In the genomic region with DNA sequence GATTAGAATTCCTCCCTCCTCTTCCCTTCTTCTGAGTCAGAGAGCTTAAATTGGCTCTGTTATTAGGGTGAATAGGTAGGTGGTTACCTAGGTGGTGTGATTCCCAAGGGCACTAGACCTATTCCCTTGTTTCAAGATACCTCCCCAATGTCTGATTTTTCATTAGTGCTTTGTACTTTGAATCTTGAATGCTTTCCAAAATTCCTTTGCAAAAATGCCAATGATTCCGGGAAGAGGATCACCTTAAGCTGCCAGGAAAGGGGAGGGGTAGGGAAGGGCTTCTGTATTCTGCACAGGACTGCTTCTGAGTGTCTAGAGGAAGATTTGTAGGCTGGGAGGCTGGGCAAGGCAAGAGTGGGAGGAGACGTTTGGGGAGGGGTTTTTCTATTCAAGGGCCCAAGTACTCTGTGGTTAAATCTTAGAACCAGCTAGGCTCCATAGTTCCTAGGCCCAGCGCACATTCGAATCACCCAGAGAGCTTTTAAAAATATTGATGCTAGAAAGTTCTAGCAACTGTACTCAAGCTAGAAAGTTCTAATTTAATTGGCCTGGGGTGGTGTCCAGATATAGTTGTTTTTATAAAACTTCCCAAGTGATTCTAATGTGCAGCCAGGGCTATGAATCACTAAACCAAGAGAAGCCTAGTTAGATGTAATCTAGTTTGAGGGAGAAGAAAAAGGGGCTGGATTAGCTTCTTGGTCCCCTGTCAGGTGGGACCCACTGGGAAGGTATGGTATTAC, we compare ENCODE assay signal across 1 cellular context.
TF ChIP-seq lines count a peak whose summit lies in the region.

No MANE protein-coding gene starts in this region.

TF ChIP-seq in GM12878, 131 proteins besides CTCF, POLR2A, EP300 and RAD21 (continued from another document):
- TF ChIP-seq SIX5 (IDR thresholded peaks at IDR 0.05; ENCODE audit: low read depth, low read length, severe bottlenecking), result no peak
- no peak for TF ChIP-seq JUND (IDR thresholded peaks at IDR 0.05; ENCODE audit: low read depth, low read length)
- TF ChIP-seq, protein P1, sequence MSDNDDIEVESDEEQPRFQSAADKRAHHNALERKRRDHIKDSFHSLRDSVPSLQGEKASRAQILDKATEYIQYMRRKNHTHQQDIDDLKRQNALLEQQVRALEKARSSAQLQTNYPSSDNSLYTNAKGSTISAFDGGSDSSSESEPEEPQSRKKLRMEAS (IDR thresholded peaks at IDR 0.05; ENCODE audit: low read depth, low read length), result no peak
- TF ChIP-seq, protein P2, sequence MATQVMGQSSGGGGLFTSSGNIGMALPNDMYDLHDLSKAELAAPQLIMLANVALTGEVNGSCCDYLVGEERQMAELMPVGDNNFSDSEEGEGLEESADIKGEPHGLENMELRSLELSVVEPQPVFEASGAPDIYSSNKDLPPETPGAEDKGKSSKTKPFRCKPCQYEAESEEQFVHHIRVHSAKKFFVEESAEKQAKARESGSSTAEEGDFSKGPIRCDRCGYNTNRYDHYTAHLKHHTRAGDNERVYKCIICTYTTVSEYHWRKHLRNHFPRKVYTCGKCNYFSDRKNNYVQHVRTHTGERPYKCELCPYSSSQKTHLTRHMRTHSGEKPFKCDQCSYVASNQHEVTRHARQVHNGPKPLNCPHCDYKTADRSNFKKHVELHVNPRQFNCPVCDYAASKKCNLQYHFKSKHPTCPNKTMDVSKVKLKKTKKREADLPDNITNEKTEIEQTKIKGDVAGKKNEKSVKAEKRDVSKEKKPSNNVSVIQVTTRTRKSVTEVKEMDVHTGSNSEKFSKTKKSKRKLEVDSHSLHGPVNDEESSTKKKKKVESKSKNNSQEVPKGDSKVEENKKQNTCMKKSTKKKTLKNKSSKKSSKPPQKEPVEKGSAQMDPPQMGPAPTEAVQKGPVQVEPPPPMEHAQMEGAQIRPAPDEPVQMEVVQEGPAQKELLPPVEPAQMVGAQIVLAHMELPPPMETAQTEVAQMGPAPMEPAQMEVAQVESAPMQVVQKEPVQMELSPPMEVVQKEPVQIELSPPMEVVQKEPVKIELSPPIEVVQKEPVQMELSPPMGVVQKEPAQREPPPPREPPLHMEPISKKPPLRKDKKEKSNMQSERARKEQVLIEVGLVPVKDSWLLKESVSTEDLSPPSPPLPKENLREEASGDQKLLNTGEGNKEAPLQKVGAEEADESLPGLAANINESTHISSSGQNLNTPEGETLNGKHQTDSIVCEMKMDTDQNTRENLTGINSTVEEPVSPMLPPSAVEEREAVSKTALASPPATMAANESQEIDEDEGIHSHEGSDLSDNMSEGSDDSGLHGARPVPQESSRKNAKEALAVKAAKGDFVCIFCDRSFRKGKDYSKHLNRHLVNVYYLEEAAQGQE (IDR thresholded peaks at IDR 0.05; ENCODE audit: low read depth, low read length), result no peak
- no peak for TF ChIP-seq BCL11A (IDR thresholded peaks at IDR 0.05; ENCODE audit: low read depth, low read length)
- TF ChIP-seq SPI1 (IDR thresholded peaks at IDR 0.05; ENCODE audit: borderline replicate concordance, insufficient read depth, low read depth, low read length), result no peak
- TF ChIP-seq, protein P3, sequence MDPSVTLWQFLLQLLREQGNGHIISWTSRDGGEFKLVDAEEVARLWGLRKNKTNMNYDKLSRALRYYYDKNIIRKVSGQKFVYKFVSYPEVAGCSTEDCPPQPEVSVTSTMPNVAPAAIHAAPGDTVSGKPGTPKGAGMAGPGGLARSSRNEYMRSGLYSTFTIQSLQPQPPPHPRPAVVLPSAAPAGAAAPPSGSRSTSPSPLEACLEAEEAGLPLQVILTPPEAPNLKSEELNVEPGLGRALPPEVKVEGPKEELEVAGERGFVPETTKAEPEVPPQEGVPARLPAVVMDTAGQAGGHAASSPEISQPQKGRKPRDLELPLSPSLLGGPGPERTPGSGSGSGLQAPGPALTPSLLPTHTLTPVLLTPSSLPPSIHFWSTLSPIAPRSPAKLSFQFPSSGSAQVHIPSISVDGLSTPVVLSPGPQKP (IDR thresholded peaks at IDR 0.05; ENCODE audit: low read depth, low read length), result no peak
- TF ChIP-seq SMC3 (IDR thresholded peaks at IDR 0.05; ENCODE audit: borderline replicate concordance, low read length), result no peak
- no peak for TF ChIP-seq MYB (IDR thresholded peaks at IDR 0.05; ENCODE audit: borderline replicate concordance, low read depth, low read length)
- TF ChIP-seq, protein P4, sequence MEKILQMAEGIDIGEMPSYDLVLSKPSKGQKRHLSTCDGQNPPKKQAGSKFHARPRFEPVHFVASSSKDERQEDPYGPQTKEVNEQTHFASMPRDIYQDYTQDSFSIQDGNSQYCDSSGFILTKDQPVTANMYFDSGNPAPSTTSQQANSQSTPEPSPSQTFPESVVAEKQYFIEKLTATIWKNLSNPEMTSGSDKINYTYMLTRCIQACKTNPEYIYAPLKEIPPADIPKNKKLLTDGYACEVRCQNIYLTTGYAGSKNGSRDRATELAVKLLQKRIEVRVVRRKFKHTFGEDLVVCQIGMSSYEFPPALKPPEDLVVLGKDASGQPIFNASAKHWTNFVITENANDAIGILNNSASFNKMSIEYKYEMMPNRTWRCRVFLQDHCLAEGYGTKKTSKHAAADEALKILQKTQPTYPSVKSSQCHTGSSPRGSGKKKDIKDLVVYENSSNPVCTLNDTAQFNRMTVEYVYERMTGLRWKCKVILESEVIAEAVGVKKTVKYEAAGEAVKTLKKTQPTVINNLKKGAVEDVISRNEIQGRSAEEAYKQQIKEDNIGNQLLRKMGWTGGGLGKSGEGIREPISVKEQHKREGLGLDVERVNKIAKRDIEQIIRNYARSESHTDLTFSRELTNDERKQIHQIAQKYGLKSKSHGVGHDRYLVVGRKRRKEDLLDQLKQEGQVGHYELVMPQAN (conservative IDR thresholded peaks at IDR 0.05), result no peak
- no peak for TF ChIP-seq SUPT20H (IDR thresholded peaks at IDR 0.05; ENCODE audit: borderline replicate concordance, control insufficient read depth, low read depth, low read length)
- no peak for TF ChIP-seq MTA2 (IDR thresholded peaks at IDR 0.05; ENCODE audit: low read depth)
- TF ChIP-seq PML (IDR thresholded peaks at IDR 0.05; ENCODE audit: low read length), result no peak
- TF ChIP-seq, protein P5, sequence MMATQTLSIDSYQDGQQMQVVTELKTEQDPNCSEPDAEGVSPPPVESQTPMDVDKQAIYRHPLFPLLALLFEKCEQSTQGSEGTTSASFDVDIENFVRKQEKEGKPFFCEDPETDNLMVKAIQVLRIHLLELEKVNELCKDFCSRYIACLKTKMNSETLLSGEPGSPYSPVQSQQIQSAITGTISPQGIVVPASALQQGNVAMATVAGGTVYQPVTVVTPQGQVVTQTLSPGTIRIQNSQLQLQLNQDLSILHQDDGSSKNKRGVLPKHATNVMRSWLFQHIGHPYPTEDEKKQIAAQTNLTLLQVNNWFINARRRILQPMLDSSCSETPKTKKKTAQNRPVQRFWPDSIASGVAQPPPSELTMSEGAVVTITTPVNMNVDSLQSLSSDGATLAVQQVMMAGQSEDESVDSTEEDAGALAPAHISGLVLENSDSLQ (IDR thresholded peaks at IDR 0.05), result no peak
